22 cellular contexts compared by ENCODE assay signal in genomic region chr5:120122711-120123110, GRCh38.
"Had no signal": no experiment of that assay in that cellular context is flagged by ENCODE, and none has a peak within 500 bp of the region (broad histone marks: within the 10 kb centered on the region; RNA-seq: fewer than 3 reads in every experiment).

No MANE protein-coding gene starts in this region.

- H3K4me1 ChIP-seq: esophagus squamous epithelium, foreskin keratinocyte, psoas muscle, spleen, tibial artery, upper lobe of right lung, vagina had no signal

- ATAC-seq: foreskin keratinocyte; left cardiac atrium; left ventricle myocardium superior; naive thymus-derived CD4-positive, alpha-beta T cell; psoas muscle; sciatic nerve; stimulated activated memory B cell treated with anti-CD40 and anti-IgM and Interleukin-4, amounts not matched to agents 10 μg/mL and 1 μg/mL and 100 μg/mL, for 72 hours; upper lobe of right lung had no signal

- H3K4me3 ChIP-seq: esophagus squamous epithelium, lung, psoas muscle, spleen, tibial artery, upper lobe of right lung, vagina had no signal

- H3K27me3 ChIP-seq: esophagus squamous epithelium, foreskin keratinocyte, neutrophil, spleen, tibial artery, upper lobe of right lung, vagina had no signal

- DNase-seq: dermis blood vessel endothelial cell; esophagus squamous epithelium; foreskin keratinocyte; immature natural killer cell; kidney; left cardiac atrium; left ventricle myocardium superior; mesendoderm; naive thymus-derived CD4-positive, alpha-beta T cell; nephron progenitor cell; psoas muscle; spleen; stimulated activated CD4-positive, alpha-beta T cell treated with anti-CD3 and anti-CD28 coated beads, Interleukin-15, amount 100 ng/mL, for 24 hours; stimulated activated CD4-positive, alpha-beta T cell treated with anti-CD3 and anti-CD28 coated beads, Interleukin-1b, Interleukin-23, amount 100 ng/mL, for 48 hours; stimulated activated CD4-positive, alpha-beta T cell treated with anti-CD3 and anti-CD28 coated beads, Interleukin-4, amount 100 ng/mL, for 24 hours; tibial artery; upper lobe of right lung had no signal

- H3K36me3 ChIP-seq: esophagus squamous epithelium, neutrophil, spleen, tibial artery, upper lobe of right lung, vagina had no signal

- H3K27ac ChIP-seq: esophagus squamous epithelium, foreskin keratinocyte, neutrophil, psoas muscle, spleen, tibial artery, upper lobe of right lung, vagina had no signal

- H3K9me3 ChIP-seq: esophagus squamous epithelium, neutrophil, psoas muscle, tibial artery, upper lobe of right lung, vagina had no signal
